1 cellular context compared by ENCODE assay signal in the genomic region with DNA sequence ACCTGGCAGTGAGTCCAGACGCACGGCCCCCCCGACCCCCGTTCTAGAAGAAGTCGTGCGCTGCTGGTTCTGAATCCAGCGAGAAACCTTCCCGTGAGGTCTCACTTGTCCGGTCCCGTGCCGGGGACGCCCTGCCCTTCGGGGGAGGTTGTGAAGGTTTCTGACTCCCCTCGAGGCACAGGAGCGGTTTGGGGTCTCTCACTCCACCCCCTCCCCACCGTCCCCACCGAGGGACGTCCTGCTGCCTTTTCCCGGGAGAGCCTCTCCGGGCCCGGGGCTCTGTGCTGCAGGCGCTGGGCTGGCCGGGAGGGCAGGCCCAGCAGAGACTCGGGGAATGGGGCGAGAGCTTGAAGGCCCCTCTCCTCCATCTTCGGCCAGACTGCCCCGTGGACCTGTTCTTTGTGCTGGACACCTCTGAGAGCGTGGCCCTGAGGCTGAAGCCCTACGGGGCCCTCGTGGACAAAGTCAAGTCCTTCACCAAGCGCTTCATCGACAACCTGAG.
TF ChIP-seq lines count a peak whose summit lies in the region.

No MANE protein-coding gene starts in this region.

TF ChIP-seq in HEK293, 187 proteins besides CTCF, POLR2A, EP300 and RAD21 (continued from another document):
- TF ChIP-seq ZNF777 (tag by site-specific recombination; IDR thresholded peaks at IDR 0.05; ENCODE audit: borderline replicate concordance) = no peak
- no peak for TF ChIP-seq ZNF677 (tag by site-specific recombination; IDR thresholded peaks at IDR 0.05)
- TF ChIP-seq, protein P1, sequence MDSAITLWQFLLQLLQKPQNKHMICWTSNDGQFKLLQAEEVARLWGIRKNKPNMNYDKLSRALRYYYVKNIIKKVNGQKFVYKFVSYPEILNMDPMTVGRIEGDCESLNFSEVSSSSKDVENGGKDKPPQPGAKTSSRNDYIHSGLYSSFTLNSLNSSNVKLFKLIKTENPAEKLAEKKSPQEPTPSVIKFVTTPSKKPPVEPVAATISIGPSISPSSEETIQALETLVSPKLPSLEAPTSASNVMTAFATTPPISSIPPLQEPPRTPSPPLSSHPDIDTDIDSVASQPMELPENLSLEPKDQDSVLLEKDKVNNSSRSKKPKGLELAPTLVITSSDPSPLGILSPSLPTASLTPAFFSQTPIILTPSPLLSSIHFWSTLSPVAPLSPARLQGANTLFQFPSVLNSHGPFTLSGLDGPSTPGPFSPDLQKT (IDR thresholded peaks at IDR 0.05; ENCODE audit: borderline replicate concordance, low read depth, low read length) = no peak
- TF ChIP-seq, protein P2, sequence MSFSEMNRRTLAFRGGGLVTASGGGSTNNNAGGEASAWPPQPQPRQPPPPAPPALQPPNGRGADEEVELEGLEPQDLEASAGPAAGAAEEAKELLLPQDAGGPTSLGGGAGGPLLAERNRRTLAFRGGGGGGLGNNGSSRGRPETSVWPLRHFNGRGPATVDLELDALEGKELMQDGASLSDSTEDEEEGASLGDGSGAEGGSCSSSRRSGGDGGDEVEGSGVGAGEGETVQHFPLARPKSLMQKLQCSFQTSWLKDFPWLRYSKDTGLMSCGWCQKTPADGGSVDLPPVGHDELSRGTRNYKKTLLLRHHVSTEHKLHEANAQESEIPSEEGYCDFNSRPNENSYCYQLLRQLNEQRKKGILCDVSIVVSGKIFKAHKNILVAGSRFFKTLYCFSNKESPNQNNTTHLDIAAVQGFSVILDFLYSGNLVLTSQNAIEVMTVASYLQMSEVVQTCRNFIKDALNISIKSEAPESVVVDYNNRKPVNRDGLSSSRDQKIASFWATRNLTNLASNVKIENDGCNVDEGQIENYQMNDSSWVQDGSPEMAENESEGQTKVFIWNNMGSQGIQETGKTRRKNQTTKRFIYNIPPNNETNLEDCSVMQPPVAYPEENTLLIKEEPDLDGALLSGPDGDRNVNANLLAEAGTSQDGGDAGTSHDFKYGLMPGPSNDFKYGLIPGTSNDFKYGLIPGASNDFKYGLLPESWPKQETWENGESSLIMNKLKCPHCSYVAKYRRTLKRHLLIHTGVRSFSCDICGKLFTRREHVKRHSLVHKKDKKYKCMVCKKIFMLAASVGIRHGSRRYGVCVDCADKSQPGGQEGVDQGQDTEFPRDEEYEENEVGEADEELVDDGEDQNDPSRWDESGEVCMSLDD (tag by site-specific recombination; IDR thresholded peaks at IDR 0.05) = no peak
- TF ChIP-seq, protein P3, sequence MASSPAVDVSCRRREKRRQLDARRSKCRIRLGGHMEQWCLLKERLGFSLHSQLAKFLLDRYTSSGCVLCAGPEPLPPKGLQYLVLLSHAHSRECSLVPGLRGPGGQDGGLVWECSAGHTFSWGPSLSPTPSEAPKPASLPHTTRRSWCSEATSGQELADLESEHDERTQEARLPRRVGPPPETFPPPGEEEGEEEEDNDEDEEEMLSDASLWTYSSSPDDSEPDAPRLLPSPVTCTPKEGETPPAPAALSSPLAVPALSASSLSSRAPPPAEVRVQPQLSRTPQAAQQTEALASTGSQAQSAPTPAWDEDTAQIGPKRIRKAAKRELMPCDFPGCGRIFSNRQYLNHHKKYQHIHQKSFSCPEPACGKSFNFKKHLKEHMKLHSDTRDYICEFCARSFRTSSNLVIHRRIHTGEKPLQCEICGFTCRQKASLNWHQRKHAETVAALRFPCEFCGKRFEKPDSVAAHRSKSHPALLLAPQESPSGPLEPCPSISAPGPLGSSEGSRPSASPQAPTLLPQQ (tag by site-specific recombination; IDR thresholded peaks at IDR 0.05) = no peak
- TF ChIP-seq ZNF747 (tag by site-specific recombination; IDR thresholded peaks at IDR 0.05) = no peak
- TF ChIP-seq, protein P4, sequence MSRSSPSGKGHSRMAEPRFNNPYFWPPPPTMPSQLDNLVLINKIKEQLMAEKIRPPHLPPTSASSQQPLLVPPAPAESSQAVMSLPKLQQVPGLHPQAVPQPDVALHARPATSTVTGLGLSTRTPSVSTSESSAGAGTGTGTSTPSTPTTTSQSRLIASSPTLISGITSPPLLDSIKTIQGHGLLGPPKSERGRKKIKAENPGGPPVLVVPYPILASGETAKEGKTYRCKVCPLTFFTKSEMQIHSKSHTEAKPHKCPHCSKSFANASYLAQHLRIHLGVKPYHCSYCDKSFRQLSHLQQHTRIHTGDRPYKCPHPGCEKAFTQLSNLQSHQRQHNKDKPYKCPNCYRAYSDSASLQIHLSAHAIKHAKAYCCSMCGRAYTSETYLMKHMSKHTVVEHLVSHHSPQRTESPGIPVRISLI (tag by site-specific recombination; IDR thresholded peaks at IDR 0.05) = no peak
- TF ChIP-seq ZNF37A (tag by site-specific recombination; IDR thresholded peaks at IDR 0.05) = no peak
- TF ChIP-seq ZNF510 (tag by site-specific recombination; IDR thresholded peaks at IDR 0.05; ENCODE audit: insufficient replicate concordance) = no peak
- no peak for TF ChIP-seq KLF7 (tag by site-specific recombination; IDR thresholded peaks at IDR 0.05; ENCODE audit: borderline replicate concordance)
- TF ChIP-seq BCL11B (tag by site-specific recombination; IDR thresholded peaks at IDR 0.05; ENCODE audit: low read depth) = no peak
- no peak for TF ChIP-seq ZNF404 (tag by site-specific recombination; IDR thresholded peaks at IDR 0.05)
- TF ChIP-seq GLIS1 (tag by site-specific recombination; IDR thresholded peaks at IDR 0.05) = peak; percentile 2; the same call in 1 of the 2 replicates
- 0 out of 2 replicates have a peak, but pooled peaks have one; percentile 8 for TF ChIP-seq BCL11A (tag by site-specific recombination; IDR thresholded peaks at IDR 0.05; ENCODE audit: low read depth)
- TF ChIP-seq ZBTB7A (tag by site-specific recombination; IDR thresholded peaks at IDR 0.05; ENCODE audit: low read depth) = peak; percentile 1; the same call in 1 of the 2 replicates
- no peak for TF ChIP-seq ZNF19 (tag by site-specific recombination; IDR thresholded peaks at IDR 0.05; ENCODE audit: low read depth)
- TF ChIP-seq GLIS2 (tag by site-specific recombination; IDR thresholded peaks at IDR 0.05) = peak; percentile 10; the same call in 1 of the 2 replicates
- TF ChIP-seq ZNF274 (IDR thresholded peaks at IDR 0.05; ENCODE audit: low read length) = no peak
- no peak for TF ChIP-seq ZNF274 (tag by site-specific recombination; IDR thresholded peaks at IDR 0.05; ENCODE audit: borderline replicate concordance)
- TF ChIP-seq, protein P5, sequence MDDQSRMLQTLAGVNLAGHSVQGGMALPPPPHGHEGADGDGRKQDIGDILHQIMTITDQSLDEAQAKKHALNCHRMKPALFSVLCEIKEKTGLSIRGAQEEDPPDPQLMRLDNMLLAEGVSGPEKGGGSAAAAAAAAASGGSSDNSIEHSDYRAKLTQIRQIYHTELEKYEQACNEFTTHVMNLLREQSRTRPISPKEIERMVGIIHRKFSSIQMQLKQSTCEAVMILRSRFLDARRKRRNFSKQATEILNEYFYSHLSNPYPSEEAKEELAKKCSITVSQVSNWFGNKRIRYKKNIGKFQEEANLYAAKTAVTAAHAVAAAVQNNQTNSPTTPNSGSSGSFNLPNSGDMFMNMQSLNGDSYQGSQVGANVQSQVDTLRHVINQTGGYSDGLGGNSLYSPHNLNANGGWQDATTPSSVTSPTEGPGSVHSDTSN (CRISPR knock-in tag; IDR thresholded peaks at IDR 0.05) = no peak
- TF ChIP-seq SCRT2 (tag by site-specific recombination; IDR thresholded peaks at IDR 0.05) = no peak
- TF ChIP-seq ZNF184 (tag by site-specific recombination; IDR thresholded peaks at IDR 0.05) = no peak
- TF ChIP-seq ZNF776 (tag by site-specific recombination; IDR thresholded peaks at IDR 0.05; ENCODE audit: borderline replicate concordance) = no peak
- TF ChIP-seq TCF7L2 (IDR thresholded peaks at IDR 0.05; ENCODE audit: borderline replicate concordance, low read depth, low read length) = no peak
- TF ChIP-seq, protein P6, sequence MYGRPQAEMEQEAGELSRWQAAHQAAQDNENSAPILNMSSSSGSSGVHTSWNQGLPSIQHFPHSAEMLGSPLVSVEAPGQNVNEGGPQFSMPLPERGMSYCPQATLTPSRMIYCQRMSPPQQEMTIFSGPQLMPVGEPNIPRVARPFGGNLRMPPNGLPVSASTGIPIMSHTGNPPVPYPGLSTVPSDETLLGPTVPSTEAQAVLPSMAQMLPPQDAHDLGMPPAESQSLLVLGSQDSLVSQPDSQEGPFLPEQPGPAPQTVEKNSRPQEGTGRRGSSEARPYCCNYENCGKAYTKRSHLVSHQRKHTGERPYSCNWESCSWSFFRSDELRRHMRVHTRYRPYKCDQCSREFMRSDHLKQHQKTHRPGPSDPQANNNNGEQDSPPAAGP (tag by site-specific recombination; IDR thresholded peaks at IDR 0.05) = 0 out of 2 replicates have a peak, but pooled peaks have one; percentile 4
- TF ChIP-seq, protein P7, sequence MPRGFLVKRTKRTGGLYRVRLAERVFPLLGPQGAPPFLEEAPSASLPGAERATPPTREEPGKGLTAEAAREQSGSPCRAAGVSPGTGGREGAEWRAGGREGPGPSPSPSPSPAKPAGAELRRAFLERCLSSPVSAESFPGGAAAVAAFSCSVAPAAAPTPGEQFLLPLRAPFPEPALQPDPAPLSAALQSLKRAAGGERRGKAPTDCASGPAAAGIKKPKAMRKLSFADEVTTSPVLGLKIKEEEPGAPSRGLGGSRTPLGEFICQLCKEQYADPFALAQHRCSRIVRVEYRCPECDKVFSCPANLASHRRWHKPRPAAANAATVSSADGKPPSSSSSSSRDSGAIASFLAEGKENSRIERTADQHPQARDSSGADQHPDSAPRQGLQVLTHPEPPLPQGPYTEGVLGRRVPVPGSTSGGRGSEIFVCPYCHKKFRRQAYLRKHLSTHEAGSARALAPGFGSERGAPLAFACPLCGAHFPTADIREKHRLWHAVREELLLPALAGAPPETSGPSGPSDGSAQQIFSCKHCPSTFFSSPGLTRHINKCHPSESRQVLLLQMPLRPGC (tag by site-specific recombination; IDR thresholded peaks at IDR 0.05) = no peak
- no peak for TF ChIP-seq ZNF658 (tag by site-specific recombination; IDR thresholded peaks at IDR 0.05)
- no peak for TF ChIP-seq ZNF549 (tag by site-specific recombination; IDR thresholded peaks at IDR 0.05)
- TF ChIP-seq ZNF621 (tag by site-specific recombination; IDR thresholded peaks at IDR 0.05) = no peak
- no peak for TF ChIP-seq ZNF146 (tag by site-specific recombination; IDR thresholded peaks at IDR 0.05)
- no peak for TF ChIP-seq OVOL3 (tag by site-specific recombination; IDR thresholded peaks at IDR 0.05)
- TF ChIP-seq ZNF324 (tag by site-specific recombination; IDR thresholded peaks at IDR 0.05) = no peak
- TF ChIP-seq, protein P8, sequence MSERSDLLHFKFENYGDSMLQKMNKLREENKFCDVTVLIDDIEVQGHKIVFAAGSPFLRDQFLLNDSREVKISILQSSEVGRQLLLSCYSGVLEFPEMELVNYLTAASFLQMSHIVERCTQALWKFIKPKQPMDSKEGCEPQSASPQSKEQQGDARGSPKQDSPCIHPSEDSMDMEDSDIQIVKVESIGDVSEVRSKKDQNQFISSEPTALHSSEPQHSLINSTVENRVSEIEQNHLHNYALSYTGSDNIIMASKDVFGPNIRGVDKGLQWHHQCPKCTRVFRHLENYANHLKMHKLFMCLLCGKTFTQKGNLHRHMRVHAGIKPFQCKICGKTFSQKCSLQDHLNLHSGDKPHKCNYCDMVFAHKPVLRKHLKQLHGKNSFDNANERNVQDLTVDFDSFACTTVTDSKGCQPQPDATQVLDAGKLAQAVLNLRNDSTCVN (tag by site-specific recombination; optimal IDR thresholded peaks at IDR 0.05) = no peak
- TF ChIP-seq ZFP41 (tag by site-specific recombination; IDR thresholded peaks at IDR 0.05; ENCODE audit: borderline replicate concordance) = no peak
- TF ChIP-seq ZNF248 (tag by site-specific recombination; IDR thresholded peaks at IDR 0.05) = no peak
- no peak for TF ChIP-seq HOXC10 (CRISPR knock-in tag; IDR thresholded peaks at IDR 0.05)
